In genomic region chr2:96596596-96596995, GRCh38 we compare ENCODE assay signal across 11 cellular contexts. TPM values are rescaled to one million over a fixed set of nuclear protein-coding genes. Genes with fewer than 3 reads are reported as not detected.
"Had no signal": no experiment of that assay in that cellular context is flagged by ENCODE, and none has a peak within 500 bp of the region (broad histone marks: within the 10 kb centered on the region; RNA-seq: fewer than 3 reads in every experiment).

No MANE protein-coding gene starts in this region.

- DNase-seq: activated CD4-positive, alpha-beta T cell treated with anti-CD3 and anti-CD28 coated beads for 48 hours; activated CD8-positive, alpha-beta memory T cell treated with anti-CD3 and anti-CD28 coated beads, Interleukin-2, amount 10 ng/mL, durations not matched to agents 7 days and 5 days; activated naive CD4-positive, alpha-beta T cell treated with Interleukin-2 at 50 U/mL for 16 hours; cerebellar nuclear complex; dermis blood vessel endothelial cell; ovary had no signal

- H3K4me3 ChIP-seq: adrenal gland, esophagus muscularis mucosa, ovary, tibial nerve had no signal

- H3K27ac ChIP-seq: adrenal gland, esophagus muscularis mucosa, ovary, tibial nerve had no signal

- H3K27me3 ChIP-seq: adrenal gland, esophagus muscularis mucosa, ovary, tibial nerve had no signal

- ATAC-seq: activated CD8-positive, alpha-beta memory T cell treated with anti-CD3 and anti-CD28 coated beads, Interleukin-2, amount 10 ng/mL, durations not matched to agents 7 days and 5 days; SK-N-SH treated with all-trans-retinoic acid at 6 μM for 48 hours had no signal

- H3K9me3 ChIP-seq: adrenal gland, esophagus muscularis mucosa, ovary, tibial nerve had no signal

- H3K36me3 ChIP-seq: ovary had no signal

RNA-seq across cellular contexts. Expression of gene FER1L5, which starts 46.0 kb away (rescaled TPM):
- total RNA-seq: activated CD8-positive, alpha-beta memory T cell treated with anti-CD3 and anti-CD28 coated beads, Interleukin-2, amount 10 ng/mL, durations not matched to agents 7 days and 5 days; T-helper 1 cell treated with Interleukin-12 subunit alpha and Interleukin-12 subunit beta and Interleukin-4 antibody, amounts not matched to agents 30 ng/mL and 1 ng/mL, for 36 hours had no signal
